ENCODE assay signal across 8 cellular contexts in the genomic region with DNA sequence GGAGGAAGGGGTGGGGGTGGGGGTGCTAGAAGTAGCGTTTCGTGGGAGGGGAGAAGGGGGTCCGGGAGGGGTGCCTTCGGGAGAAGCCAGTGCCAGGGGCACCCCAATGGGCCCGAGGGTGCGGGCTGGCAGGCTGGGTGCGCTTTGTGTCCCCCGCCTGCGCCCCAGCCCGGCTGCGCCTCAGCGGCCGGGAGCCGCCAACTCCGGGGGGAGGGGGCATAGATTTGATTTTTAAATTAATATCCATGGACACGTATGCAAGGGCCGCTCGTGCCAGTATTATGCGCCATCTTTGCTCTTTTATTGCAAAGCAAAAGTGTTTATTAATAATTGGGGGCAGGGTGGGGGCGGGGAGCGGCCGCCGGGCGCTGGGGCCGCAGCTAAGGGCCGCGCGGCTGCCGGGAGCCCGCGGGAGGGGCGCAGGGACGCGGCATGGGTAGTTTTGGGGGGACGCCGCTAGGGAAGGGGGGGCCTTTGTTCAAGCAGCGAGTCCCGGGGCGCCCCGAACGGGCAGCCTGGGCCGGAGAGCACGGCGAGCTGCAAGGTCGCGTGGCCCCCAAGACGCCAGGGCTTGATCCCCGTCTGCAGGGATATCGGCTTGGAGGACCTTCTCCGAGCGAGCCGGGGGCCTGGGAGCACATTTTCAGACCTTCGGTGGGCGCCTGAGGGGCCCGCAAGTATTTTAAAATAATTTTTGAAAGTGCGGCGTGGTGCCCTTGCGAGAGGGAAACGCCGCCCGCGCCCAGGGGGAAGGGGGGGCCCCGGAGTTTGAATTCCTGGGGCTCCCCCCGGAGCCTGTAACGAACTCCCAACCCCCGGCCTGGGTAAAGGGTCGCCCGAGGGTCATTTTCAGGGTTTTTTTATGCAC. TPM values are rescaled to one million over a fixed set of nuclear protein-coding genes. Genes with fewer than 3 reads are reported as not detected.
A peak's percentile ranks its signal among the peaks of the same experiment; 100 is the strongest.
DNase-seq lines count a peak whose midpoint lies in the region; ATAC-seq and TF ChIP-seq lines count a peak whose summit lies in the region.

No MANE protein-coding gene starts in this region.

- H3K36me3 ChIP-seq in OCI-LY7 (ENCODE audit: insufficient read depth, low read length) (no peaks in the 10 kb centered on the region), osteoblast (ENCODE audit: insufficient read depth, low read length) (peaks cover 38% of the 10 kb centered on the region)

- peaks cover 40% of the 10 kb centered on the region for H3K4me1 Mint-ChIP-seq in CD4-positive, alpha-beta T cell (ENCODE audit: low read depth)

- H3K79me2 ChIP-seq in OCI-LY7 (ENCODE audit: insufficient read depth, low read depth, low read length): no peaks in the 10 kb centered on the region
- peaks cover 66% of the 10 kb centered on the region for H3K79me2 ChIP-seq in osteoblast (ENCODE audit: insufficient read depth, low read length)

- CTCF ChIA-PET in CD4-positive, alpha-beta T cell (lab: Charles Lee): interaction anchor here (1.8 to 1.9 kb wide), 2 partner anchors 33 to 349 kb away, joined by 4 to 10 read pairs; partner anchors contain the start of genes LTO1 and MYEOV
- CTCF ChIA-PET in OCI-LY7 (lab: Charles Lee; ENCODE audit: unreplicated experiment): no interaction called here

- TF ChIP-seq CTCF in CD4-positive, alpha-beta T cell (IDR thresholded peaks at IDR 0.05): no peak
- no peak for TF ChIP-seq CTCF in OCI-LY7 (conservative IDR thresholded peaks at IDR 0.05; ENCODE audit: low read length)
- TF ChIP-seq CTCF in epithelial cell of esophagus (IDR thresholded peaks at IDR 0.05; ENCODE audit: insufficient read depth, low read depth, low read length, missing control alignments): no peak
- TF ChIP-seq CTCF in osteoblast (IDR thresholded peaks at IDR 0.05; ENCODE audit: extremely low read depth, low read depth, low read length): no peak

- H2AFZ ChIP-seq in OCI-LY7 (ENCODE audit: low read length) (no peak overlapping the region), osteoblast (ENCODE audit: low read length) (no peak overlapping the region)

- peak overlapping the region; percentile 69 for H3K4me3 ChIP-seq in OCI-LY7 (ENCODE audit: low read depth, low read length, poor library complexity, severe bottlenecking)
- H3K4me3 ChIP-seq in epithelial cell of esophagus (ENCODE audit: low read length): peak overlapping the region; percentile 89
- H3K4me3 ChIP-seq in osteoblast (ENCODE audit: insufficient read depth, low read length): peak overlapping the region; percentile 91

- H3K4me2 ChIP-seq in OCI-LY7 (ENCODE audit: low read length): peak overlapping the region; percentile 92
- peak overlapping the region; percentile 6 for H3K4me2 ChIP-seq in osteoblast (ENCODE audit: insufficient read depth, low read length)

- peak overlapping the region; percentile 94 for H3K4me3 Mint-ChIP-seq in CD4-positive, alpha-beta T cell

- no peaks in the 10 kb centered on the region for H4K20me1 ChIP-seq in OCI-LY7 (ENCODE audit: insufficient read depth, low read length)
- H4K20me1 ChIP-seq in osteoblast (ENCODE audit: insufficient read depth, low read length): peaks cover 40% of the 10 kb centered on the region

- H3K36me3 Mint-ChIP-seq in CD4-positive, alpha-beta T cell (ENCODE audit: low read depth): no peaks in the 10 kb centered on the region

- intact Hi-C loops in CD4-positive, alpha-beta T cell (cut with DNase I, micrococcal nuclease): loop anchor here in 1 of 2 experiments (10.0 kb wide), 1 partner anchor 677 kb away; no protein-coding TSS in a partner anchor
- intact Hi-C loops in OCI-LY7 (cut with micrococcal nuclease; ENCODE audit: unreplicated experiment): no loop called here

- H3K4me1 ChIP-seq in OCI-LY7 (ENCODE audit: insufficient read depth, low read length, poor library complexity, severe bottlenecking) (no peaks in the 10 kb centered on the region), osteoblast (ENCODE audit: insufficient read depth, low read length) (peaks cover 51% of the 10 kb centered on the region)

- H3K9me3 ChIP-seq in CD4-positive, alpha-beta T cell (ENCODE audit: control insufficient read depth, low read length): no peaks in the 10 kb centered on the region
- no peaks in the 10 kb centered on the region for H3K9me3 ChIP-seq in OCI-LY7 (ENCODE audit: low read length)
- no peaks in the 10 kb centered on the region for H3K9me3 ChIP-seq in osteoblast (ENCODE audit: low read depth, low read length)

- H3K9me2 ChIP-seq in OCI-LY7 (ENCODE audit: insufficient read depth, low read length): no peaks in the 10 kb centered on the region

- POLR2A ChIA-PET in CD4-positive, alpha-beta T cell (lab: Charles Lee): interaction anchor here (1.3 to 3.5 kb wide), 2 partner anchors 345 to 541 kb away, joined by 3 to 21 read pairs; no protein-coding TSS in a partner anchor
- POLR2A ChIA-PET in OCI-LY7 (lab: Charles Lee): interaction anchor here (0.6 kb wide), 1 partner anchor 541 kb away, joined by 3 read pairs; no protein-coding TSS in a partner anchor

- no peak for ATAC-seq in CD4-positive, alpha-beta T cell (ENCODE audit: poor library complexity)
- ATAC-seq in GM18502 (IDR thresholded peaks at IDR 0.05; ENCODE audit: poor library complexity, unreplicated experiment): no peak
- no peak for ATAC-seq in GM18870 (IDR thresholded peaks at IDR 0.05; ENCODE audit: unreplicated experiment)

- H3K9me3 Mint-ChIP-seq in CD4-positive, alpha-beta T cell: no peaks in the 10 kb centered on the region

- no TSS peak for BruUV-seq in OCI-LY7 (replicated peaks; lab: Mats Ljungman, UMichigan)

- H3K27me3 ChIP-seq in CD4-positive, alpha-beta T cell (ENCODE audit: control insufficient read depth, insufficient read depth, low read length): peaks cover 45% of the 10 kb centered on the region
- no peaks in the 10 kb centered on the region for H3K27me3 ChIP-seq in osteoblast (ENCODE audit: insufficient read depth, low read length)

- H3K27me3 Mint-ChIP-seq in CD4-positive, alpha-beta T cell: peaks cover 44% of the 10 kb centered on the region

- no peak overlapping the region for H3K27ac Mint-ChIP-seq in CD4-positive, alpha-beta T cell

- H3K27ac ChIP-seq in CD4-positive, alpha-beta T cell (ENCODE audit: low read depth, low read length): no peak overlapping the region
- H3K27ac ChIP-seq in OCI-LY7 (ENCODE audit: low read depth, low read length, poor library complexity, severe bottlenecking): no peak overlapping the region
- peak overlapping the region; percentile 93 for H3K27ac ChIP-seq in osteoblast (ENCODE audit: low read depth, low read length)

- DNase-seq in CD4-positive, alpha-beta T cell: peak in 1 of 10 experiments; percentile 33
- DNase-seq in OCI-LY7 (ENCODE audit: low spot score) (no peak), epithelial cell of esophagus (ENCODE audit: low read depth) (no peak), osteoblast (ENCODE audit: insufficient read length, low spot score, missing footprints) (peak; percentile 88), amniotic stem cell (lab: John Stamatoyannopoulos, UW) (no peak)
- no peak for DNase-seq in effector CD4-positive, alpha-beta T cell

RNA-seq across cellular contexts. Expression of gene CCND1, which starts 1.0 kb away (rescaled TPM):
- 1 to 10 TPM; 1.7 to 2.4 TPM for total RNA-seq in CD4-positive, alpha-beta T cell
- 0.44 TPM in 1 of 2 replicates, not detected in the other for total RNA-seq in OCI-LY7 (2014; rRNA removed; shearing (Covaris generic))
- not detected in 2 replicates for total RNA-seq in OCI-LY7 (2022)
- total RNA-seq in osteoblast: 187 and 237 TPM in 2 replicates

RNA-seq across cellular contexts. Expression of gene LTO1, which starts 33.2 kb away (rescaled TPM):
- total RNA-seq in CD4-positive, alpha-beta T cell: 10 to 100 TPM; 33.5 to 35.5 TPM
- total RNA-seq in OCI-LY7 (2014; rRNA removed; shearing (Covaris generic)): 27.6 and 28.8 TPM in 2 replicates
- total RNA-seq in OCI-LY7 (2022): 34.5 and 35.9 TPM in 2 replicates
- 21.8 and 24.6 TPM in 2 replicates for total RNA-seq in osteoblast

Comparison
In these comparisons a context has a peak if more than half of its experiments do, and no peak if none do; other contexts are left out.
1. RNA of gene CCND1, which starts 1.0 kb away (total RNA-seq): 187 to 237 TPM in osteoblast; 1.7 to 2.4 TPM in CD4-positive, alpha-beta T cell and 0.44 TPM in OCI-LY7; every median in the first group is over 10 times any median in the second.
2. Peak in every context shown above with its lines, with median percentiles within 50 percentile points of each other: H3K4me3 ChIP-seq.